Comparison of ENCODE assay signal across 15 cellular contexts in genomic region chrX:124347242-124347641, GRCh38. TPM values are rescaled to one million over a fixed set of nuclear protein-coding genes. Genes with fewer than 3 reads are reported as not detected.
DNase-seq lines count a peak whose midpoint lies in the region; ATAC-seq and TF ChIP-seq lines count a peak whose summit lies in the region.
"Had no signal": no experiment of that assay in that cellular context is flagged by ENCODE, and none has a peak within 500 bp of the region (broad histone marks: within the 10 kb centered on the region; RNA-seq: fewer than 3 reads in every experiment).

No MANE protein-coding gene starts in this region.

- H3K4me1 Mint-ChIP-seq in MCF 10A (ENCODE audit: insufficient read depth, unreplicated experiment): no peaks in the 10 kb centered on the region
- peaks cover 9 to 51% (median 39%) of the 10 kb centered on the region in 4 donors for H3K4me1 Mint-ChIP-seq in naive thymus-derived CD8-positive, alpha-beta T cell

- H3K4me3 Mint-ChIP-seq in MCF 10A (ENCODE audit: unreplicated experiment): no peak overlapping the region
- H3K4me3 Mint-ChIP-seq in naive thymus-derived CD8-positive, alpha-beta T cell: peak overlapping the region; percentile 85 to 98 (median 96)

- POLR2A ChIA-PET in MCF 10A (lab: Yijun Ruan, JAX): no interaction called here
- POLR2A ChIA-PET in naive thymus-derived CD8-positive, alpha-beta T cell (lab: Charles Lee): interaction anchor here (1.1 to 3.0 kb wide), 5 partner anchors 11 to 387 kb away, joined by 3 to 19 read pairs (median 3); no protein-coding TSS in a partner anchor

- intact Hi-C loops in mammary epithelial cell (cut with micrococcal nuclease) (no loop called here), MCF 10A (cut with micrococcal nuclease) (no loop called here)

- H2AFZ ChIP-seq in mammary epithelial cell (ENCODE audit: low read depth, low read length): peak overlapping the region; percentile 67

- H4K20me1 ChIP-seq in mammary epithelial cell (ENCODE audit: insufficient read depth, low read length): no peaks in the 10 kb centered on the region

- no peak for TF ChIP-seq CTCF in mammary epithelial cell (conservative IDR thresholded peaks at IDR 0.05 in 1 of 2, IDR thresholded peaks at IDR 0.05 in 1 of 2; ENCODE audit: extremely low read depth in 1 of 2, insufficient read depth in 1 of 2, low read depth in 1 of 2, low read length in 2 of 2)
- no peak for TF ChIP-seq CTCF in MCF 10A (IDR thresholded peaks at IDR 0.05; ENCODE audit: unreplicated experiment)

- no peaks in the 10 kb centered on the region for H3K9me3 ChIP-seq in mammary epithelial cell (replicated peaks; ENCODE audit: insufficient read depth, low read length)

- H3K27ac ChIP-seq in mammary epithelial cell (ENCODE audit: insufficient read depth, low read depth, low read length): peak overlapping the region; percentile 29

- peak overlapping the region; percentile 23 for H3K4me2 ChIP-seq in mammary epithelial cell (ENCODE audit: insufficient read depth, low read depth, low read length)

- BruUV-seq in mammary epithelial cell (replicated peaks; lab: Mats Ljungman, UMichigan) (no TSS peak), MCF 10A (replicated peaks; lab: Mats Ljungman, UMichigan) (no TSS peak)

- peak overlapping the region; percentile 6 for H3K9ac ChIP-seq in mammary epithelial cell (ENCODE audit: insufficient read depth, low read length)

- no peaks in the 10 kb centered on the region for H3K27me3 ChIP-seq in mammary epithelial cell (ENCODE audit: insufficient read depth, low read length)

- CTCF ChIA-PET in mammary epithelial cell (lab: Charles Lee; ENCODE audit: low non-redundant PET) (no interaction called here), MCF 10A (lab: Yijun Ruan, JAX) (interaction anchor here (0.7 to 1.1 kb wide), 2 partner anchors 60 to 139 kb away, joined by 4 read pairs; no protein-coding TSS in a partner anchor)

- DNase-seq in mammary epithelial cell (peak; percentile 56), MCF 10A (ENCODE audit: unreplicated experiment) (no peak), NCI-H82 (lab: John Stamatoyannopoulos, UW) (no peak), dedifferentiated amniotic fluid mesenchymal stem cell (ENCODE audit: extremely low spot score) (no peak)
- peak; percentile 17 for DNase-seq in activated T-helper 9 cell treated with anti-CD3 and anti-CD28 coated beads, Interleukin-2, amount 50 U/mL, for 16 hours (ENCODE audit: low read depth)
- no peak for DNase-seq in naive thymus-derived CD8-positive, alpha-beta T cell
- DNase-seq: DMS79 treated with DMSO at 0.1 percent for 48 hours, foreskin melanocyte, HCEC 1CT, NCI-H1694 treated with DMSO at 0.1 percent for 48 hours, NCI-H748 treated with DMSO at 0.1 percent for 48 hours had no signal

- no peak overlapping the region for H3K4me3 ChIP-seq in mammary epithelial cell (replicated peaks in 1 of 3; ENCODE audit: insufficient read depth in 1 of 3, low read depth in 2 of 3, low read length in 3 of 3)

- in situ Hi-C loops in mammary epithelial cell (cut with MboI; ENCODE audit: low sequenced_read_pairs in 2 of 2): no loop called here

- no peak overlapping the region for H3K27ac Mint-ChIP-seq in MCF 10A (ENCODE audit: low read depth, unreplicated experiment)
- peak overlapping the region; percentile 86 to 97 (median 94) for H3K27ac Mint-ChIP-seq in naive thymus-derived CD8-positive, alpha-beta T cell

- dilution Hi-C loops in mammary epithelial cell (cut with HindIII; ENCODE audit: low sequenced_read_pairs): no loop called here

- H3K4me1 ChIP-seq in mammary epithelial cell (ENCODE audit: insufficient read depth, low read length): peaks cover 14% of the 10 kb centered on the region

- no peaks in the 10 kb centered on the region for H3K9me3 Mint-ChIP-seq in MCF 10A (ENCODE audit: unreplicated experiment)
- no peaks in the 10 kb centered on the region for H3K9me3 Mint-ChIP-seq in naive thymus-derived CD8-positive, alpha-beta T cell

- ATAC-seq in naive thymus-derived CD8-positive, alpha-beta T cell: peak; percentile 20 to 28
- ATAC-seq in GM21786 (IDR thresholded peaks at IDR 0.05; ENCODE audit: unreplicated experiment): no peak
- no peak for ATAC-seq in HG02588 (IDR thresholded peaks at IDR 0.05; ENCODE audit: unreplicated experiment)

- 11% methylated on average over 4 of the region's 5 CpGs for WGBS in mammary epithelial cell (ENCODE audit: low coverage, missing lambda C conversion rate)

- H3K36me3 Mint-ChIP-seq in MCF 10A (ENCODE audit: insufficient read depth, unreplicated experiment): no peaks in the 10 kb centered on the region
- H3K36me3 Mint-ChIP-seq in naive thymus-derived CD8-positive, alpha-beta T cell: no peaks in the 10 kb centered on the region

- no peaks in the 10 kb centered on the region for H3K79me2 ChIP-seq in mammary epithelial cell (ENCODE audit: insufficient read depth, low read length)

- H3K27me3 Mint-ChIP-seq in MCF 10A (ENCODE audit: insufficient read depth, unreplicated experiment): no peaks in the 10 kb centered on the region
- no peaks in the 10 kb centered on the region for H3K27me3 Mint-ChIP-seq in naive thymus-derived CD8-positive, alpha-beta T cell

- H3K36me3 ChIP-seq in mammary epithelial cell (ENCODE audit: insufficient read depth, low read length): no peaks in the 10 kb centered on the region

RNA-seq across cellular contexts. Expression of gene SH2D1A, which starts 0.9 kb away (rescaled TPM):
- total RNA-seq in mammary epithelial cell: not detected
- polyA plus RNA-seq in mammary epithelial cell: 0.03 TPM
- polyA minus RNA-seq in mammary epithelial cell: not detected
- not detected in 2 replicates for total RNA-seq in MCF 10A (2022)
- total RNA-seq in naive thymus-derived CD8-positive, alpha-beta T cell: 10 to 100 TPM; 32.4 to 32.7 TPM
- polyA plus RNA-seq in naive thymus-derived CD8-positive, alpha-beta T cell: 10 to 100 TPM; 38.6 to 92.7 (median 44.1) TPM
- total RNA-seq: dermis microvascular lymphatic vessel endothelial cell, myocyte had no signal

RNA-seq across cellular contexts. Expression of gene TEX13D, which starts 14.8 kb away (rescaled TPM):
- not detected for total RNA-seq in mammary epithelial cell
- polyA plus RNA-seq in mammary epithelial cell: not detected
- polyA minus RNA-seq in mammary epithelial cell: not detected
- total RNA-seq in MCF 10A (2022): not detected in 2 replicates
- total RNA-seq in naive thymus-derived CD8-positive, alpha-beta T cell: not detected
- not detected for polyA plus RNA-seq in naive thymus-derived CD8-positive, alpha-beta T cell
- total RNA-seq: dermis microvascular lymphatic vessel endothelial cell, myocyte had no signal

Comparison
In these comparisons a context has a peak if more than half of its experiments do, and no peak if none do; other contexts are left out.
1. DNase-seq: peak in mammary epithelial cell (single experiment) and activated T-helper 9 cell treated with anti-CD3 and anti-CD28 coated beads, Interleukin-2, amount 50 U/mL, for 16 hours (single experiment); none in MCF 10A (single experiment), naive thymus-derived CD8-positive, alpha-beta T cell (0 of 10), NCI-H82 (single experiment) and dedifferentiated amniotic fluid mesenchymal stem cell (single experiment).
2. ATAC-seq: peak in naive thymus-derived CD8-positive, alpha-beta T cell (2 of 2); none in GM21786 (single experiment) and HG02588 (single experiment).
3. RNA of gene SH2D1A, which starts 0.9 kb away (total RNA-seq): 32.4 to 32.7 TPM in naive thymus-derived CD8-positive, alpha-beta T cell; not detected in MCF 10A and not detected in mammary epithelial cell; every median in the first group is over 10 times any median in the second.